10 cellular contexts compared by ENCODE assay signal in genomic region chr10:102673235-102673634, GRCh38. TPM values are rescaled to one million over a fixed set of nuclear protein-coding genes. Genes with fewer than 3 reads are reported as not detected.
DNase-seq lines count a peak whose midpoint lies in the region; ATAC-seq and TF ChIP-seq lines count a peak whose summit lies in the region.
"Had no signal": no experiment of that assay in that cellular context is flagged by ENCODE, and none has a peak within 500 bp of the region (broad histone marks: within the 10 kb centered on the region; RNA-seq: fewer than 3 reads in every experiment).

No MANE protein-coding gene starts in this region.

- H3K9me3 ChIP-seq in BLaER1 (no peaks in the 10 kb centered on the region), Loucy (ENCODE audit: insufficient read depth, low read depth, low read length) (no peaks in the 10 kb centered on the region), gastroesophageal sphincter (no peaks in the 10 kb centered on the region), prostate gland (no peaks in the 10 kb centered on the region)

- no peak for ATAC-seq in gastroesophageal sphincter
- no peak for ATAC-seq in GM21381 (IDR thresholded peaks at IDR 0.05; ENCODE audit: unreplicated experiment)
- ATAC-seq in HG02571 (IDR thresholded peaks at IDR 0.05; ENCODE audit: unreplicated experiment) = no peak
- ATAC-seq: SK-N-SH treated with all-trans-retinoic acid at 6 μM for 48 hours had no signal

- H3K9ac ChIP-seq in BLaER1 (peak overlapping the region; percentile 68), Loucy (ENCODE audit: low read depth, low read length, poor library complexity, severe bottlenecking) (peak overlapping the region; percentile 61)
- H3K9ac ChIP-seq: KMS-11 had no signal

- H3K4me1 ChIP-seq in BLaER1 (peaks cover 95% of the 10 kb centered on the region), Loucy (ENCODE audit: insufficient read depth, low read length, poor library complexity, severe bottlenecking) (peaks cover 75% of the 10 kb centered on the region), gastroesophageal sphincter (peaks cover 4 to 77% (median 49%) of the 10 kb centered on the region in 3 donors), prostate gland (replicated peaks) (peaks cover 19% of the 10 kb centered on the region)

- H3K36me3 ChIP-seq in BLaER1 (no peaks in the 10 kb centered on the region), Loucy (ENCODE audit: insufficient read depth, low read length) (no peaks in the 10 kb centered on the region), gastroesophageal sphincter (no peaks in the 10 kb centered on the region), prostate gland (no peaks in the 10 kb centered on the region), brain microvascular endothelial cell (replicated peaks) (no peaks in the 10 kb centered on the region)

- H3K27ac ChIP-seq in BLaER1 (peak overlapping the region; percentile 82), gastroesophageal sphincter (peak overlapping the region; percentile 6 to 81 (median 79)), prostate gland (peak overlapping the region; percentile 50 to 52), brain microvascular endothelial cell (no peak overlapping the region)
- H3K27ac ChIP-seq: KMS-11 had no signal

- H3K9me2 ChIP-seq in Loucy (replicated peaks; ENCODE audit: low read depth, low read length) = no peaks in the 10 kb centered on the region

- intact Hi-C loops in prostate gland (cut with DNase I) = no loop called here

- no peak for TF ChIP-seq POLR2A in gastroesophageal sphincter (IDR thresholded peaks at IDR 0.05)
- no peak for TF ChIP-seq POLR2A in prostate gland (IDR thresholded peaks at IDR 0.05)

- H3F3A ChIP-seq in Loucy (ENCODE audit: low read depth) = no peaks in the 10 kb centered on the region

- no peaks in the 10 kb centered on the region for H4K20me1 ChIP-seq in BLaER1
- no peaks in the 10 kb centered on the region for H4K20me1 ChIP-seq in Loucy (ENCODE audit: insufficient read depth, low read length, poor library complexity, severe bottlenecking)

- no peaks in the 10 kb centered on the region for H3K79me2 ChIP-seq in Loucy (ENCODE audit: insufficient read depth, low read length)

- TF ChIP-seq CTCF in Loucy (conservative IDR thresholded peaks at IDR 0.05; ENCODE audit: low read length) (no peak), gastroesophageal sphincter (IDR thresholded peaks at IDR 0.05) (no peak), prostate gland (IDR thresholded peaks at IDR 0.05) (no peak), brain microvascular endothelial cell (IDR thresholded peaks at IDR 0.05; ENCODE audit: low read depth, low read length, missing control alignments) (no peak)

- 58% methylated on average over 8 of the region's 10 CpGs; no CpG with 5 or more reads in 1 of the 2 donors for WGBS in gastroesophageal sphincter (ENCODE audit: low coverage in 1 of 2), 2 donors
- WGBS in prostate gland = 73% methylated on average over 10 of the region's 10 CpGs

- no peak overlapping the region for H2AFZ ChIP-seq in Loucy (ENCODE audit: low read length)

- in situ Hi-C loops in brain microvascular endothelial cell (cut with HindIII; ENCODE audit: low pct_ligation_motif_present, low sequenced_read_pairs) = no loop called here

- H3K27me3 ChIP-seq in BLaER1 (no peaks in the 10 kb centered on the region), Loucy (ENCODE audit: insufficient read depth, low read length, poor library complexity, severe bottlenecking) (no peaks in the 10 kb centered on the region), gastroesophageal sphincter (no peaks in the 10 kb centered on the region), prostate gland (replicated peaks; ENCODE audit: insufficient read depth) (no peaks in the 10 kb centered on the region), brain microvascular endothelial cell (replicated peaks) (no peaks in the 10 kb centered on the region)

- DNase-seq in prostate gland (ENCODE audit: low spot score) (no peak), NCI-H2196 (lab: John Stamatoyannopoulos, UW; ENCODE audit: unreplicated experiment) (no peak), brain microvascular endothelial cell (no peak)

- no peak for TF ChIP-seq EP300 in gastroesophageal sphincter (IDR thresholded peaks at IDR 0.05)

- H3K4me2 ChIP-seq in BLaER1 (peak overlapping the region; percentile 94), Loucy (ENCODE audit: low read depth, low read length, poor library complexity, severe bottlenecking) (peak overlapping the region; percentile 91)
- H3K4me2 ChIP-seq: KMS-11 had no signal

- H3K4me3 ChIP-seq in BLaER1 = peak overlapping the region; percentile 64
- peak overlapping the region; percentile 70 for H3K4me3 ChIP-seq in Loucy (ENCODE audit: low read length, poor library complexity, severe bottlenecking)
- H3K4me3 ChIP-seq in gastroesophageal sphincter = no peak overlapping the region
- no peak overlapping the region for H3K4me3 ChIP-seq in prostate gland
- no peak overlapping the region for H3K4me3 ChIP-seq in brain microvascular endothelial cell (ENCODE audit: low read depth, low read length)

RNA-seq across cellular contexts. Expression of gene TRIM8, which starts 29.0 kb away (rescaled TPM):
- total RNA-seq in gastroesophageal sphincter = 100 to 1,000 TPM in 3 of 4 donors, 10 to 100 TPM in 1; 96.7 to 171 (median 131) TPM
- 100 to 1,000 TPM; 148 to 222 TPM for total RNA-seq in prostate gland

RNA-seq across cellular contexts. Expression of gene ARL3, which starts 41.0 kb away (rescaled TPM):
- 1 to 10 TPM; 7.1 to 9.8 (median 9.1) TPM for total RNA-seq in gastroesophageal sphincter
- total RNA-seq in prostate gland = 1 to 10 TPM; 8.0 to 8.5 TPM

RNA-seq across cellular contexts. Expression of gene SFXN2, which starts 41.2 kb away (rescaled TPM):
- total RNA-seq in gastroesophageal sphincter = 1 to 10 TPM in 2 of 4 donors, under 1 TPM in 2; 0.45 to 3.2 (median 1.2) TPM
- total RNA-seq in prostate gland = 10 to 100 TPM; 16.4 to 26.6 TPM

Comparison
In these comparisons a context has a peak if more than half of its experiments do, and no peak if none do; other contexts are left out.
1. H3K4me3 ChIP-seq: peak in BLaER1 (single experiment) and Loucy (single experiment); none in gastroesophageal sphincter (0 of 2), prostate gland (0 of 2) and brain microvascular endothelial cell (single experiment).
2. RNA of gene SFXN2, which starts 41.2 kb away (total RNA-seq): 16.4 to 26.6 TPM in prostate gland; 0.45 to 3.2 TPM in gastroesophageal sphincter; every median in the first group is over 4 times any median in the second.